In genomic region chr1:205074513-205074912, GRCh38 we compare ENCODE assay signal across 24 cellular contexts. TPM values are rescaled to one million over a fixed set of nuclear protein-coding genes. Genes with fewer than 3 reads are reported as not detected.
"Had no signal": no experiment of that assay in that cellular context is flagged by ENCODE, and none has a peak within 500 bp of the region (broad histone marks: within the 10 kb centered on the region; RNA-seq: fewer than 3 reads in every experiment).

No MANE protein-coding gene starts in this region.

- H3K4me1 Mint-ChIP-seq: activated B cell treated with CpG ODN at 0.5 μM for 24 hours; activated CD4-positive, alpha-beta T cell treated with anti-CD3 and anti-CD28 coated beads, Interleukin-2, amount 10 ng/mL, durations not matched to agents 24 days and 14 days; endodermal cell; memory B cell; naive B cell; T-cell had no signal

- H3K4me3 ChIP-seq: adrenal gland, cardiac muscle cell, gastrocnemius medialis, mucosa of descending colon, prostate gland, right atrium auricular region, transverse colon, vagina had no signal

- H3K4me3 Mint-ChIP-seq: activated B cell treated with CpG ODN at 0.5 μM for 24 hours; activated CD4-positive, alpha-beta T cell treated with anti-CD3 and anti-CD28 coated beads, Interleukin-2, amount 10 ng/mL, durations not matched to agents 24 days and 14 days; activated T-helper 1 cell treated with anti-CD3 and anti-CD28 coated beads, Interleukin-12 subunit alpha, Interleukin-12 subunit beta, Interleukin-2, Interleukin-4 antibody, amounts not matched to agents 30 ng/mL and 10 ng/mL and 1 ng/mL, durations not matched to agents 14 hours and 24 hours and 36 hours; endodermal cell; immature natural killer cell; memory B cell; naive B cell; neural crest cell; stimulated activated naive CD8-positive, alpha-beta T cell treated with anti-CD3 and anti-CD28 coated beads, Interleukin-15, Interleukin-2, amounts not matched to agents 100 ng/mL and 50 ng/mL, for 24 hours; T-cell had no signal

- H3K27ac Mint-ChIP-seq: activated B cell treated with CpG ODN at 0.5 μM for 24 hours; activated CD4-positive, alpha-beta T cell treated with anti-CD3 and anti-CD28 coated beads, Interleukin-2, amount 10 ng/mL, durations not matched to agents 24 days and 14 days; activated T-helper 1 cell treated with anti-CD3 and anti-CD28 coated beads, Interleukin-12 subunit alpha, Interleukin-12 subunit beta, Interleukin-2, Interleukin-4 antibody, amounts not matched to agents 30 ng/mL and 10 ng/mL and 1 ng/mL, durations not matched to agents 14 hours and 24 hours and 36 hours; endodermal cell; immature natural killer cell; memory B cell; naive B cell; stimulated activated naive CD8-positive, alpha-beta T cell treated with anti-CD3 and anti-CD28 coated beads, Interleukin-15, Interleukin-2, amounts not matched to agents 100 ng/mL and 50 ng/mL, for 24 hours; T-cell had no signal

- H3K27ac ChIP-seq: adrenal gland, cardiac muscle cell, gastrocnemius medialis, prostate gland, right atrium auricular region, transverse colon, vagina had no signal

- H3K36me3 Mint-ChIP-seq: activated naive CD4-positive, alpha-beta T cell treated with anti-CD3 and anti-CD28 coated beads, Interleukin-2, amount 50 U/mL, for 72 hours; immature natural killer cell; memory B cell; naive B cell; T-cell had no signal

- ATAC-seq: activated naive CD4-positive, alpha-beta T cell treated with anti-CD3 and anti-CD28 coated beads, Interleukin-2, amount 50 U/mL, for 72 hours; gastrocnemius medialis; left ventricle myocardium superior; mucosa of descending colon; T-cell had no signal

- H3K27me3 ChIP-seq: adrenal gland, cardiac muscle cell, gastrocnemius medialis, right atrium auricular region, transverse colon, vagina had no signal

- H3K9me3 Mint-ChIP-seq: activated B cell treated with CpG ODN at 0.5 μM for 24 hours; activated CD4-positive, alpha-beta T cell treated with anti-CD3 and anti-CD28 coated beads, Interleukin-2, amount 10 ng/mL, durations not matched to agents 24 days and 14 days; activated naive CD4-positive, alpha-beta T cell treated with anti-CD3 and anti-CD28 coated beads, Interleukin-2, amount 50 U/mL, for 72 hours; activated T-helper 1 cell treated with anti-CD3 and anti-CD28 coated beads, Interleukin-12 subunit alpha, Interleukin-12 subunit beta, Interleukin-2, Interleukin-4 antibody, amounts not matched to agents 30 ng/mL and 10 ng/mL and 1 ng/mL, durations not matched to agents 14 hours and 24 hours and 36 hours; endodermal cell; immature natural killer cell; memory B cell; naive B cell; neural crest cell; stimulated activated naive CD8-positive, alpha-beta T cell treated with anti-CD3 and anti-CD28 coated beads, Interleukin-15, Interleukin-2, amounts not matched to agents 100 ng/mL and 50 ng/mL, for 24 hours; T-cell had no signal

- H3K4me1 ChIP-seq: adrenal gland, gastrocnemius medialis, prostate gland, transverse colon, vagina had no signal

- DNase-seq: activated B cell treated with CpG ODN at 0.5 μM for 24 hours; activated CD4-positive, alpha-beta T cell treated with anti-CD3 and anti-CD28 coated beads, Interleukin-2, amount 10 ng/mL, durations not matched to agents 24 days and 14 days; activated gamma-delta T cell treated with Interleukin-2 at 50 U/mL for 16 hours; activated T-cell treated with anti-CD3 and anti-CD28 coated beads for 4 hours; endodermal cell; gastrocnemius medialis; immature natural killer cell; left ventricle myocardium superior; mucosa of descending colon; naive B cell; stimulated activated CD4-positive, alpha-beta T cell treated with anti-CD3 and anti-CD28 coated beads, Interleukin-2, amount 100 ng/mL, for 24 hours; T-cell; transverse colon had no signal

- H3K36me3 ChIP-seq: adrenal gland, cardiac muscle cell, gastrocnemius medialis, prostate gland, right atrium auricular region, transverse colon, vagina had no signal

- H3K27me3 Mint-ChIP-seq: activated B cell treated with CpG ODN at 0.5 μM for 24 hours; activated CD4-positive, alpha-beta T cell treated with anti-CD3 and anti-CD28 coated beads, Interleukin-2, amount 10 ng/mL, durations not matched to agents 24 days and 14 days; memory B cell; naive B cell; stimulated activated naive CD8-positive, alpha-beta T cell treated with anti-CD3 and anti-CD28 coated beads, Interleukin-15, Interleukin-2, amounts not matched to agents 100 ng/mL and 50 ng/mL, for 24 hours; T-cell had no signal

- H3K9me3 ChIP-seq: adrenal gland, gastrocnemius medialis, mucosa of descending colon, prostate gland, right atrium auricular region, transverse colon, vagina had no signal

RNA-seq across cellular contexts. Expression of gene CNTN2, which starts 31.5 kb away (rescaled TPM):
- total RNA-seq: activated B cell treated with CpG ODN at 0.5 μM for 24 hours; activated CD4-positive, alpha-beta T cell treated with anti-CD3 and anti-CD28 coated beads, Interleukin-2, amount 10 ng/mL, durations not matched to agents 24 days and 14 days; activated naive CD4-positive, alpha-beta T cell treated with anti-CD3 and anti-CD28 coated beads, Interleukin-2, amount 50 U/mL, for 72 hours; activated T-helper 1 cell treated with anti-CD3 and anti-CD28 coated beads, Interleukin-12 subunit alpha, Interleukin-12 subunit beta, Interleukin-2, Interleukin-4 antibody, amounts not matched to agents 30 ng/mL and 10 ng/mL and 1 ng/mL, durations not matched to agents 14 hours and 24 hours and 36 hours; cardiac muscle cell; gastrocnemius medialis; osteocyte; T-cell had no signal
